In genomic region chr1:182301467-182302198, GRCh38 we compare ENCODE assay signal across 1 cellular context.
TF ChIP-seq lines count a peak whose summit lies in the region.

No MANE protein-coding gene starts in this region.

TF ChIP-seq in HepG2, 621 proteins besides CTCF, POLR2A, EP300 and RAD21 (continued from another document and continues in another):
- TF ChIP-seq FOXA3 (CRISPR knock-in tag; IDR thresholded peaks at IDR 0.05), result peak; percentile 92
- TF ChIP-seq, protein P1, sequence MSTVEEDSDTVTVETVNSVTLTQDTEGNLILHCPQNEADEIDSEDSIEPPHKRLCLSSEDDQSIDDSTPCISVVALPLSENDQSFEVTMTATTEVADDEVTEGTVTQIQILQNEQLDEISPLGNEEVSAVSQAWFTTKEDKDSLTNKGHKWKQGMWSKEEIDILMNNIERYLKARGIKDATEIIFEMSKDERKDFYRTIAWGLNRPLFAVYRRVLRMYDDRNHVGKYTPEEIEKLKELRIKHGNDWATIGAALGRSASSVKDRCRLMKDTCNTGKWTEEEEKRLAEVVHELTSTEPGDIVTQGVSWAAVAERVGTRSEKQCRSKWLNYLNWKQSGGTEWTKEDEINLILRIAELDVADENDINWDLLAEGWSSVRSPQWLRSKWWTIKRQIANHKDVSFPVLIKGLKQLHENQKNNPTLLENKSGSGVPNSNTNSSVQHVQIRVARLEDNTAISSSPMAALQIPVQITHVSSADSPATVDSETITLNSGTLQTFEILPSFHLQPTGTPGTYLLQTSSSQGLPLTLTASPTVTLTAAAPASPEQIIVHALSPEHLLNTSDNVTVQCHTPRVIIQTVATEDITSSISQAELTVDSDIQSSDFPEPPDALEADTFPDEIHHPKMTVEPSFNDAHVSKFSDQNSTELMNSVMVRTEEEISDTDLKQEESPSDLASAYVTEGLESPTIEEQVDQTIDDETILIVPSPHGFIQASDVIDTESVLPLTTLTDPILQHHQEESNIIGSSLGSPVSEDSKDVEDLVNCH (CRISPR knock-in tag; IDR thresholded peaks at IDR 0.05), result no peak
- peak; percentile 18; the same call in 1 of the 2 replicates for TF ChIP-seq ZFX (CRISPR knock-in tag; IDR thresholded peaks at IDR 0.05; ENCODE audit: low read depth)
- TF ChIP-seq EHMT2 (IDR thresholded peaks at IDR 0.05; ENCODE audit: borderline replicate concordance, low read depth, low read length), result peak; percentile 71; the same call in 1 of the 2 replicates
- TF ChIP-seq ZNF761 (CRISPR knock-in tag; conservative IDR thresholded peaks at IDR 0.05), result no peak
- 0 out of 2 replicates have a peak, but pooled peaks have one; percentile 53 for TF ChIP-seq ZSCAN29 (CRISPR knock-in tag; conservative IDR thresholded peaks at IDR 0.05)
- no peak for TF ChIP-seq KMT2A (CRISPR knock-in tag; IDR thresholded peaks at IDR 0.05)
- TF ChIP-seq CREB1 (IDR thresholded peaks at IDR 0.05), result no peak
- peak; percentile 87 for TF ChIP-seq CREB1 (CRISPR knock-in tag; IDR thresholded peaks at IDR 0.05)
- no peak; the same call in 1 of the 2 replicates for TF ChIP-seq MEF2D (CRISPR knock-in tag; IDR thresholded peaks at IDR 0.05)
- TF ChIP-seq ZNF124 (CRISPR knock-in tag; IDR thresholded peaks at IDR 0.05), result peak; percentile 93
- no peak for TF ChIP-seq ZNF790 (CRISPR knock-in tag; IDR thresholded peaks at IDR 0.05; ENCODE audit: borderline replicate concordance)
- peak; percentile 63; the same call in 1 of the 2 replicates for TF ChIP-seq ZNF589 (CRISPR knock-in tag; conservative IDR thresholded peaks at IDR 0.05)
- peak; percentile 96 for TF ChIP-seq NCOA2 (CRISPR knock-in tag; IDR thresholded peaks at IDR 0.05)
- peak; percentile 80 for TF ChIP-seq TARDBP (CRISPR knock-in tag; IDR thresholded peaks at IDR 0.05)
- TF ChIP-seq, protein P2, sequence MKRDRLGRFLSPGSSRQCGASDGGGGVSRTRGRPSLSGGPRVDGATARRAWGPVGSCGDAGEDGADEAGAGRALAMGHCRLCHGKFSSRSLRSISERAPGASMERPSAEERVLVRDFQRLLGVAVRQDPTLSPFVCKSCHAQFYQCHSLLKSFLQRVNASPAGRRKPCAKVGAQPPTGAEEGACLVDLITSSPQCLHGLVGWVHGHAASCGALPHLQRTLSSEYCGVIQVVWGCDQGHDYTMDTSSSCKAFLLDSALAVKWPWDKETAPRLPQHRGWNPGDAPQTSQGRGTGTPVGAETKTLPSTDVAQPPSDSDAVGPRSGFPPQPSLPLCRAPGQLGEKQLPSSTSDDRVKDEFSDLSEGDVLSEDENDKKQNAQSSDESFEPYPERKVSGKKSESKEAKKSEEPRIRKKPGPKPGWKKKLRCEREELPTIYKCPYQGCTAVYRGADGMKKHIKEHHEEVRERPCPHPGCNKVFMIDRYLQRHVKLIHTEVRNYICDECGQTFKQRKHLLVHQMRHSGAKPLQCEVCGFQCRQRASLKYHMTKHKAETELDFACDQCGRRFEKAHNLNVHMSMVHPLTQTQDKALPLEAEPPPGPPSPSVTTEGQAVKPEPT (CRISPR knock-in tag; IDR thresholded peaks at IDR 0.05; ENCODE audit: low read depth), result no peak
- no peak for TF ChIP-seq ARHGAP35 (CRISPR knock-in tag; IDR thresholded peaks at IDR 0.05; ENCODE audit: borderline replicate concordance)
- TF ChIP-seq GATA4 (IDR thresholded peaks at IDR 0.05; ENCODE audit: borderline replicate concordance, low read depth), result peak; percentile 59; the same call in 1 of the 2 replicates
- peak; percentile 92 for TF ChIP-seq CEBPG (CRISPR knock-in tag; IDR thresholded peaks at IDR 0.05)
- TF ChIP-seq BCL6 (CRISPR knock-in tag; IDR thresholded peaks at IDR 0.05), result peak; percentile 85
- peak; percentile 62; the same call in 1 of the 2 replicates for TF ChIP-seq HNF1A (IDR thresholded peaks at IDR 0.05; ENCODE audit: low read depth)
- peak; percentile 82; the same call in 1 of the 2 replicates for TF ChIP-seq HNF1A (CRISPR knock-in tag; IDR thresholded peaks at IDR 0.05; ENCODE audit: borderline replicate concordance)
- peak; percentile 65; the same call in 1 of the 2 replicates for TF ChIP-seq ELF3 (CRISPR knock-in tag; IDR thresholded peaks at IDR 0.05)
- no peak for TF ChIP-seq HCFC1 (IDR thresholded peaks at IDR 0.05; ENCODE audit: low read depth, low read length)
- TF ChIP-seq BORCS8-MEF2B (CRISPR knock-in tag; IDR thresholded peaks at IDR 0.05), result 0 out of 2 replicates have a peak, but pooled peaks have one; percentile 2
- TF ChIP-seq ZBTB39 (CRISPR knock-in tag; IDR thresholded peaks at IDR 0.05), result no peak
- peak; percentile 44; the same call in 1 of the 2 replicates for TF ChIP-seq ZNF780A (CRISPR knock-in tag; IDR thresholded peaks at IDR 0.05)
- no peak for TF ChIP-seq ZNF20 (CRISPR knock-in tag; IDR thresholded peaks at IDR 0.05)
- TF ChIP-seq, protein P3, sequence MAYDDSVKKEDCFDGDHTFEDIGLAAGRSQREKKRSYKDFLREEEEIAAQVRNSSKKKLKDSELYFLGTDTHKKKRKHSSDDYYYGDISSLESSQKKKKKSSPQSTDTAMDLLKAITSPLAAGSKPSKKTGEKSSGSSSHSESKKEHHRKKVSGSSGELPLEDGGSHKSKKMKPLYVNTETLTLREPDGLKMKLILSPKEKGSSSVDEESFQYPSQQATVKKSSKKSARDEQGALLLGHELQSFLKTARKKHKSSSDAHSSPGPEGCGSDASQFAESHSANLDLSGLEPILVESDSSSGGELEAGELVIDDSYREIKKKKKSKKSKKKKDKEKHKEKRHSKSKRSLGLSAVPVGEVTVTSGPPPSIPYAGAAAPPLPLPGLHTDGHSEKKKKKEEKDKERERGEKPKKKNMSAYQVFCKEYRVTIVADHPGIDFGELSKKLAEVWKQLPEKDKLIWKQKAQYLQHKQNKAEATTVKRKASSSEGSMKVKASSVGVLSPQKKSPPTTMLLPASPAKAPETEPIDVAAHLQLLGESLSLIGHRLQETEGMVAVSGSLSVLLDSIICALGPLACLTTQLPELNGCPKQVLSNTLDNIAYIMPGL (CRISPR knock-in tag; IDR thresholded peaks at IDR 0.05; ENCODE audit: borderline replicate concordance in 1 of 2, low read depth in 1 of 2), result peak; percentile 32 to 56; a peak in 1 of 4 replicates
- TF ChIP-seq CREBL2 (CRISPR knock-in tag; IDR thresholded peaks at IDR 0.05; ENCODE audit: borderline replicate concordance), result no peak
- TF ChIP-seq ZNF235 (CRISPR knock-in tag; IDR thresholded peaks at IDR 0.05; ENCODE audit: borderline replicate concordance), result no peak
- TF ChIP-seq SOX5 (CRISPR knock-in tag; IDR thresholded peaks at IDR 0.05; ENCODE audit: borderline replicate concordance), result peak; percentile 94
- 0 out of 2 replicates have a peak, but pooled peaks have one; percentile 51 for TF ChIP-seq RFXANK (CRISPR knock-in tag; IDR thresholded peaks at IDR 0.05)
- TF ChIP-seq HBP1 (CRISPR knock-in tag; IDR thresholded peaks at IDR 0.05; ENCODE audit: low read depth), result no peak
- peak; percentile 69; the same call in 1 of the 2 replicates for TF ChIP-seq ZNF670 (CRISPR knock-in tag; IDR thresholded peaks at IDR 0.05; ENCODE audit: borderline replicate concordance)
- TF ChIP-seq ZNF513 (CRISPR knock-in tag; conservative IDR thresholded peaks at IDR 0.05), result no peak
- TF ChIP-seq JUND (CRISPR knock-in tag; IDR thresholded peaks at IDR 0.05), result peak; percentile 58; the same call in 1 of the 2 replicates
- TF ChIP-seq ZBED4 (CRISPR knock-in tag; IDR thresholded peaks at IDR 0.05; ENCODE audit: borderline replicate concordance), result 0 out of 2 replicates have a peak, but pooled peaks have one; percentile 45
- 0 out of 2 replicates have a peak, but pooled peaks have one; percentile 59 for TF ChIP-seq KLF12 (CRISPR knock-in tag; IDR thresholded peaks at IDR 0.05; ENCODE audit: borderline replicate concordance)
- TF ChIP-seq NONO (IDR thresholded peaks at IDR 0.05), result no peak
- TF ChIP-seq NONO (CRISPR knock-in tag; conservative IDR thresholded peaks at IDR 0.05), result peak; percentile 91
- TF ChIP-seq SRSF1 (optimal IDR thresholded peaks at IDR 0.05; ENCODE audit: low read depth, low read length), result no peak
- TF ChIP-seq ELF1 (CRISPR knock-in tag; IDR thresholded peaks at IDR 0.05), result peak; percentile 29; the same call in 1 of the 2 replicates
- peak; percentile 37; the same call in 1 of the 2 replicates for TF ChIP-seq ZNF629 (CRISPR knock-in tag; conservative IDR thresholded peaks at IDR 0.05)
